19 cellular contexts compared by ENCODE assay signal in the genomic region with DNA sequence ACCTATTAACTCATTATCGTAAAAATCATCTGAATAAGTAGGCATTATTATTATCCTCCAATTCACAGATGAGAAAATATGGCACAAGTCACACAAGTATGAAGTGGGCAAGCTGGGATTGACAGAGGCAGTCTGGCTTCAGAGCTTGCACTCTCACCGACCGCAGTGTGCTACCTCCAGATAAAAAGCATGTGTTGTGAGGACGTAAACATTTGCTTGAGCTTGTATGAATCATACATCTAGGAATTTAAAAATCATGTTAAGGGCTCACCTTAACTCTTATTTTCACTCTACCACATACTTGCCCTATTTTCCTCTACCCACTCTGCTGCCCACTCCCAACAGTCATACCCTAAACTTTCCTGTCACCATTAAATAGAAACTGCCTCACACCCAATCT.
DNase-seq lines count a peak whose midpoint lies in the region; ATAC-seq, FAIRE-seq and TF ChIP-seq lines count a peak whose summit lies in the region.
"Had no signal": no experiment of that assay in that cellular context is flagged by ENCODE, and none has a peak within 500 bp of the region (broad histone marks: within the 10 kb centered on the region; RNA-seq: fewer than 3 reads in every experiment).

No MANE protein-coding gene starts in this region.

- H3K27ac Mint-ChIP-seq in astrocyte (ENCODE audit: unreplicated experiment) = no peak overlapping the region
- no peak overlapping the region for H3K27ac Mint-ChIP-seq in activated T-cell treated with anti-CD3 and anti-CD28 coated beads, Interleukin-2, amount 50 U/mL, for 72 hours

- H2AFZ ChIP-seq in astrocyte (ENCODE audit: low read depth, low read length) = no peak overlapping the region
- H2AFZ ChIP-seq: GM23248 had no signal

- peaks cover 19% of the 10 kb centered on the region for H3K36me3 Mint-ChIP-seq in astrocyte (ENCODE audit: low read depth, unreplicated experiment)
- H3K36me3 Mint-ChIP-seq in activated T-cell treated with anti-CD3 and anti-CD28 coated beads, Interleukin-2, amount 50 U/mL, for 72 hours (ENCODE audit: insufficient read depth in 2 of 2) = peaks cover 12 to 21% of the 10 kb centered on the region in 2 donors

- no peaks in the 10 kb centered on the region for H3K9me3 Mint-ChIP-seq in astrocyte (ENCODE audit: unreplicated experiment)
- H3K9me3 Mint-ChIP-seq in activated T-cell treated with anti-CD3 and anti-CD28 coated beads, Interleukin-2, amount 50 U/mL, for 72 hours = no peaks in the 10 kb centered on the region
- H3K9me3 Mint-ChIP-seq: CD14-positive monocyte had no signal

- H3K36me3 ChIP-seq in astrocyte (ENCODE audit: insufficient read depth, low read length) (peaks cover 50% of the 10 kb centered on the region), lung (ENCODE audit: control insufficient read depth in 2 of 2, insufficient read depth in 2 of 2, low read length in 2 of 2) (peaks cover 21 to 36% of the 10 kb centered on the region in 2 donors)

- peak; percentile 32 for DNase-seq in ELR (ENCODE audit: low read depth)
- DNase-seq in astrocyte (ENCODE audit: low read depth) = peak; percentile 57
- DNase-seq in fibroblast of villous mesenchyme (ENCODE audit: low read depth) = peak; percentile 18
- DNase-seq in lung (ENCODE audit: low spot score) = no peak
- DNase-seq in epidermal melanocyte (ENCODE audit: insufficient read length, low spot score) = no peak
- DNase-seq in ecto neural progenitor cell (ENCODE audit: low spot score) = no peak
- no peak for DNase-seq in activated T-cell treated with anti-CD3 and anti-CD28 coated beads, Interleukin-2, amount 50 U/mL, for 72 hours
- DNase-seq: 8988T, DND-41, GM23248, HCEC 1CT, NCI-H1105, NCI-H1694, NCI-H510A treated with DMSO at 0.1 percent for 48 hours, NCI-H774, SHP77 treated with DMSO at 0.1 percent for 48 hours had no signal

- H3K27ac ChIP-seq in astrocyte (ENCODE audit: low read depth, low read length) = no peak overlapping the region
- no peak overlapping the region for H3K27ac ChIP-seq in lung (ENCODE audit: low read depth in 1 of 2, low read length in 1 of 2)
- H3K27ac ChIP-seq: GM23248 had no signal

- ATAC-seq in lung (ENCODE audit: insufficient read depth, low FRiP score) (peak; percentile 35), GM21528 (IDR thresholded peaks at IDR 0.05; ENCODE audit: low FRiP score, unreplicated experiment) (no peak)
- no peak for ATAC-seq in activated T-cell treated with anti-CD3 and anti-CD28 coated beads, Interleukin-2, amount 50 U/mL, for 72 hours (replicated peaks in 1 of 2)

- 77 to 90% methylated on average over 4 of the region's 4 CpGs for WGBS in lung, 2 donors

- no peaks in the 10 kb centered on the region for H3K27me3 Mint-ChIP-seq in astrocyte (ENCODE audit: low read depth, unreplicated experiment)
- H3K27me3 Mint-ChIP-seq in activated T-cell treated with anti-CD3 and anti-CD28 coated beads, Interleukin-2, amount 50 U/mL, for 72 hours (ENCODE audit: low read depth) = no peaks in the 10 kb centered on the region

- H3K4me1 ChIP-seq in astrocyte (ENCODE audit: insufficient read depth, low read length) (peaks cover 3% of the 10 kb centered on the region), lung (ENCODE audit: control insufficient read depth in 2 of 2, insufficient read depth in 2 of 2, low read length in 2 of 2) (peaks cover 4 to 10% of the 10 kb centered on the region in 2 donors)

- no peak overlapping the region for H3K9ac ChIP-seq in astrocyte (ENCODE audit: low read length)
- H3K9ac ChIP-seq: GM23248 had no signal

- no peaks in the 10 kb centered on the region for H3K79me2 ChIP-seq in astrocyte (ENCODE audit: insufficient read depth, low read length)

- FAIRE-seq in astrocyte (lab: Jason Lieb, UNC) = no peak
- FAIRE-seq: G401.6 had no signal

- peak overlapping the region; percentile 28 for H3K4me2 ChIP-seq in astrocyte (ENCODE audit: low read length)

- H3K4me3 ChIP-seq in astrocyte (ENCODE audit: insufficient read depth, low read depth, low read length) = no peak overlapping the region
- H3K4me3 ChIP-seq in fibroblast of villous mesenchyme (ENCODE audit: low read depth, low read length) = no peak overlapping the region
- H3K4me3 ChIP-seq in lung = no peak overlapping the region
- H3K4me3 ChIP-seq: GM23248 had no signal

- no peak overlapping the region for H3K4me3 Mint-ChIP-seq in astrocyte (ENCODE audit: unreplicated experiment)
- no peak overlapping the region for H3K4me3 Mint-ChIP-seq in activated T-cell treated with anti-CD3 and anti-CD28 coated beads, Interleukin-2, amount 50 U/mL, for 72 hours
- H3K4me3 Mint-ChIP-seq: CD14-positive monocyte had no signal

- H3K27me3 ChIP-seq in astrocyte (ENCODE audit: insufficient read depth, low read length) (no peaks in the 10 kb centered on the region), lung (ENCODE audit: control insufficient read depth, insufficient read depth) (no peaks in the 10 kb centered on the region)

- TF ChIP-seq CTCF in astrocyte (IDR thresholded peaks at IDR 0.05; ENCODE audit: insufficient read depth, low read depth, low read length) (no peak), fibroblast of villous mesenchyme (IDR thresholded peaks at IDR 0.05; ENCODE audit: insufficient read depth, low read depth, low read length) (no peak), lung (IDR thresholded peaks at IDR 0.05; ENCODE audit: control extremely low read depth, extremely low read depth) (no peak)

- peaks cover 13% of the 10 kb centered on the region for H4K20me1 ChIP-seq in astrocyte (ENCODE audit: insufficient read depth, low read length)

- H3K9me3 ChIP-seq in astrocyte (ENCODE audit: insufficient read depth, low read depth, low read length) (no peaks in the 10 kb centered on the region), lung (ENCODE audit: control insufficient read depth in 2 of 2, insufficient read depth in 1 of 2, low read length in 1 of 2) (no peaks in the 10 kb centered on the region)

- no peaks in the 10 kb centered on the region for H3K4me1 Mint-ChIP-seq in astrocyte (ENCODE audit: low read depth, unreplicated experiment)
- no peaks in the 10 kb centered on the region for H3K4me1 Mint-ChIP-seq in activated T-cell treated with anti-CD3 and anti-CD28 coated beads, Interleukin-2, amount 50 U/mL, for 72 hours (ENCODE audit: low read depth)

Comparison
In these comparisons a context has a peak if more than half of its experiments do, and no peak if none do; other contexts are left out.
1. DNase-seq: peak in ELR (single experiment), astrocyte (single experiment) and fibroblast of villous mesenchyme (single experiment); none in lung (single experiment), epidermal melanocyte (single experiment), ecto neural progenitor cell (single experiment) and activated T-cell treated with anti-CD3 and anti-CD28 coated beads, Interleukin-2, amount 50 U/mL, for 72 hours (0 of 2).